In the genomic region with DNA sequence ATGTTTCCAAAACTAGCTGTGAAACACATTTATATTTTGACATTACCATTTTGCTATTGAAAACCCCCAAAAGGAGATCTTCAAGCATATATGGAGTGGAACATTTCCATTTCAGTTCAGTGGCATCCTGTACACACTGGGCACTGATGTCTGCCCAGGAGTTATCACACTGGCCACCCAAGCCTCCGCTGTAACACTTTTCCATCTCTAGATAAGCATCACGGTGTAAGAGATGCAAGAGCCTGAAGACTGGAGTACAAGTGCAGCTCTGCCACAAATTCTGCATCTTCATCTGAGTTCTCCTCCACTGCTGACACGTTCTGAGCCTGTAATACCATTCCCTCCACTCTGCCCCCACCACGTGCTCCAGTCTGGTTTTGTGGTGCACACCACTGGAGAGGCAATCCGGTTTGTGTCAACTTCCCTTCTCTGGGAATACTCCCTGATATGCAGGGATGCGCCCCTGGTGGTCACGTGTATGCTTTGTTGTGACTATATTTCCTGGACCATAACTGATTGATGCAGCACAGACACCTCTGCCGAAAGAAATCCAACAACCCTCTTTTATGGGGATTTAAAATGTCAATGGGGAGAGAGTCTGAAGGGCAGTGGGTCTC, we compare ENCODE assay signal across 9 cellular contexts. TPM values are rescaled to one million over a fixed set of nuclear protein-coding genes. Genes with fewer than 3 reads are reported as not detected.
DNase-seq lines count a peak whose midpoint lies in the region; ATAC-seq and TF ChIP-seq lines count a peak whose summit lies in the region.
"Had no signal": no experiment of that assay in that cellular context is flagged by ENCODE, and none has a peak within 500 bp of the region (broad histone marks: within the 10 kb centered on the region; RNA-seq: fewer than 3 reads in every experiment).

No MANE protein-coding gene starts in this region.

- no peaks in the 10 kb centered on the region for H3K27me3 ChIP-seq in GM23338 (ENCODE audit: insufficient read depth)

- peaks cover 18% of the 10 kb centered on the region for H4K20me1 ChIP-seq in GM23338 (replicated peaks; ENCODE audit: insufficient read depth)

- H3F3A ChIP-seq in GM23338 (replicated peaks; ENCODE audit: low read depth): no peaks in the 10 kb centered on the region

- no peak overlapping the region for H2AFZ ChIP-seq in GM23338

- TF ChIP-seq CTCF in GM23338 (conservative IDR thresholded peaks at IDR 0.05; ENCODE audit: low read depth in 2 of 2): peak in 1 of 2 experiments; percentile 10; a peak in 1 of 4 replicates

- H3K79me2 ChIP-seq in GM23338 (replicated peaks; ENCODE audit: insufficient read depth): peaks cover 97% of the 10 kb centered on the region

- H3K4me2 ChIP-seq in GM23338: no peak overlapping the region

- peaks cover 12% of the 10 kb centered on the region for H3K4me1 ChIP-seq in GM23338 (ENCODE audit: insufficient read depth)

- H3K4me3 Mint-ChIP-seq in GM23338: no peak overlapping the region

- H3K27me3 Mint-ChIP-seq in GM23338 (ENCODE audit: insufficient read depth, low read depth, poor library complexity): no peaks in the 10 kb centered on the region

- H3K27ac ChIP-seq in GM23338 (ENCODE audit: low read depth): no peak overlapping the region

- ATAC-seq in GM23338 (no peak), HG02981 (IDR thresholded peaks at IDR 0.05; ENCODE audit: unreplicated experiment) (no peak)

- peaks cover 14% of the 10 kb centered on the region for H3K4me1 Mint-ChIP-seq in GM23338

- H3K36me3 Mint-ChIP-seq in GM23338 (ENCODE audit: low read depth): peaks cover 40% of the 10 kb centered on the region

- H3K27ac Mint-ChIP-seq in GM23338: no peak overlapping the region

- H3K9me2 ChIP-seq in GM23338 (ENCODE audit: insufficient read depth): no peaks in the 10 kb centered on the region

- H3K9me3 Mint-ChIP-seq in GM23338: peaks cover 33% of the 10 kb centered on the region

- peaks cover 15% of the 10 kb centered on the region for H3K36me3 ChIP-seq in GM23338 (ENCODE audit: insufficient read depth)

- DNase-seq in NCI-H510A treated with DMSO at 0.1 percent for 48 hours (lab: John Stamatoyannopoulos, UW) (peak; percentile 34), NCI-H510A (lab: John Stamatoyannopoulos, UW) (no peak), NCI-H524 (lab: John Stamatoyannopoulos, UW) (peak; percentile 70 to 73), erythroblast (lab: John Stamatoyannopoulos, UW) (peak; percentile 38 to 39), retina (peak; percentile 17), HuH-7 (ENCODE audit: low spot score) (no peak), GM23338 (ENCODE audit: low spot score) (no peak)
- DNase-seq: activated CD4-positive, CD25-positive, alpha-beta regulatory T cell had no signal

- no peak for TF ChIP-seq POLR2A in erythroblast (IDR thresholded peaks at IDR 0.05; ENCODE audit: low read length)

- no peak overlapping the region for H3K4me3 ChIP-seq in GM23338

TF ChIP-seq in GM23338, 12 proteins besides CTCF, POLR2A, EP300 and RAD21:
- no peak for TF ChIP-seq ZNF462 (CRISPR knock-in tag; IDR thresholded peaks at IDR 0.05)
- no peak for TF ChIP-seq ETS1 (IDR thresholded peaks at IDR 0.05)
- TF ChIP-seq, protein P1, sequence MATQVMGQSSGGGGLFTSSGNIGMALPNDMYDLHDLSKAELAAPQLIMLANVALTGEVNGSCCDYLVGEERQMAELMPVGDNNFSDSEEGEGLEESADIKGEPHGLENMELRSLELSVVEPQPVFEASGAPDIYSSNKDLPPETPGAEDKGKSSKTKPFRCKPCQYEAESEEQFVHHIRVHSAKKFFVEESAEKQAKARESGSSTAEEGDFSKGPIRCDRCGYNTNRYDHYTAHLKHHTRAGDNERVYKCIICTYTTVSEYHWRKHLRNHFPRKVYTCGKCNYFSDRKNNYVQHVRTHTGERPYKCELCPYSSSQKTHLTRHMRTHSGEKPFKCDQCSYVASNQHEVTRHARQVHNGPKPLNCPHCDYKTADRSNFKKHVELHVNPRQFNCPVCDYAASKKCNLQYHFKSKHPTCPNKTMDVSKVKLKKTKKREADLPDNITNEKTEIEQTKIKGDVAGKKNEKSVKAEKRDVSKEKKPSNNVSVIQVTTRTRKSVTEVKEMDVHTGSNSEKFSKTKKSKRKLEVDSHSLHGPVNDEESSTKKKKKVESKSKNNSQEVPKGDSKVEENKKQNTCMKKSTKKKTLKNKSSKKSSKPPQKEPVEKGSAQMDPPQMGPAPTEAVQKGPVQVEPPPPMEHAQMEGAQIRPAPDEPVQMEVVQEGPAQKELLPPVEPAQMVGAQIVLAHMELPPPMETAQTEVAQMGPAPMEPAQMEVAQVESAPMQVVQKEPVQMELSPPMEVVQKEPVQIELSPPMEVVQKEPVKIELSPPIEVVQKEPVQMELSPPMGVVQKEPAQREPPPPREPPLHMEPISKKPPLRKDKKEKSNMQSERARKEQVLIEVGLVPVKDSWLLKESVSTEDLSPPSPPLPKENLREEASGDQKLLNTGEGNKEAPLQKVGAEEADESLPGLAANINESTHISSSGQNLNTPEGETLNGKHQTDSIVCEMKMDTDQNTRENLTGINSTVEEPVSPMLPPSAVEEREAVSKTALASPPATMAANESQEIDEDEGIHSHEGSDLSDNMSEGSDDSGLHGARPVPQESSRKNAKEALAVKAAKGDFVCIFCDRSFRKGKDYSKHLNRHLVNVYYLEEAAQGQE (IDR thresholded peaks at IDR 0.05; ENCODE audit: unreplicated experiment): no peak
- no peak for TF ChIP-seq STAT1 (IDR thresholded peaks at IDR 0.05; ENCODE audit: unreplicated experiment)
- TF ChIP-seq NANOG (IDR thresholded peaks at IDR 0.05; ENCODE audit: borderline replicate concordance): no peak
- no peak for TF ChIP-seq EZH2phosphoT487 (IDR thresholded peaks at IDR 0.05; ENCODE audit: unreplicated experiment)
- TF ChIP-seq EZH2 (IDR thresholded peaks at IDR 0.05; ENCODE audit: low read depth, unreplicated experiment): no peak

RNA-seq across cellular contexts. Expression of gene SPTLC2, which starts 12.7 kb away (rescaled TPM):
- total RNA-seq in GM23338 (2014; rRNA removed; shearing (Covaris generic)): 35.8 and 38.9 TPM in 2 replicates
- 18.0 and 22.3 TPM in 2 replicates for polyA plus RNA-seq in GM23338 (2016; fragmentation: Nextera tagmentation; extraction: Ambion mirVana)

Comparison
In these comparisons a context has a peak if more than half of its experiments do, and no peak if none do; other contexts are left out.
1. DNase-seq: peak in NCI-H510A treated with DMSO at 0.1 percent for 48 hours (single experiment), NCI-H524 (2 of 2), erythroblast (2 of 2) and retina (single experiment); none in NCI-H510A (single experiment), HuH-7 (single experiment) and GM23338 (single experiment).